Comparison of ENCODE assay signal across 14 cellular contexts in the genomic region with DNA sequence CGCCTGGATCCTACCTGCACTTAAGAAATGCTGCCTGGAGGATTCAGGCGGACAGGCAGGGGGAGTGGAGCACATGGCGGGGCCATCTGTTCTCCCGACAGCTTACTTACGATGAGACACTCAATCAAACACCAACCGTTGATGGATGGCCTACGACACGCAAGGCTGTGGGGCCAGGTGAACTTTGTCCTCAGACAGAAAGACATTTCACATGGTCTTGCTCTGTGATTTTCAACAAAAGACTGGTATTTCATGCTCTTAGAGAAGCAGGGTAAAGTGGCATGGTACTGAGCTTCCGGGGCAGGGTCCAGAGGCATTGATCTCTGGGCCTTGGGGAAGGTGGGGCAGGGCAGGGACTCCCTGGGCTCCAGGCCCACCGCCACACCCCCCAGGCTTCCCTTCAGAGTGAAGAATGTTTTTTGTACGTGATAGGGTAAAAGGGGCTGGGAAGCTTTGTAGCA. TPM values are rescaled to one million over a fixed set of nuclear protein-coding genes. Genes with fewer than 3 reads are reported as not detected.
DNase-seq lines count a peak whose midpoint lies in the region; ATAC-seq and TF ChIP-seq lines count a peak whose summit lies in the region.
"Had no signal": no experiment of that assay in that cellular context is flagged by ENCODE, and none has a peak within 500 bp of the region (broad histone marks: within the 10 kb centered on the region; RNA-seq: fewer than 3 reads in every experiment).

No MANE protein-coding gene starts in this region.

- intact Hi-C loops in posterior vena cava (cut with DNase I), result no loop called here

- no peak overlapping the region for H3K4me3 Mint-ChIP-seq in H9

- peaks cover 0 to 2% of the 10 kb centered on the region in 2 experiments; a peak in 1 of 5 replicates for H3K9me3 Mint-ChIP-seq in H9

- no peak overlapping the region for H3K23ac ChIP-seq in H9 (ENCODE audit: insufficient read length, low read depth, low read length)

- H3T11ph ChIP-seq in H9 (ENCODE audit: low read length), result no peak overlapping the region

- no peaks in the 10 kb centered on the region for H3K4me1 ChIP-seq in H9 (ENCODE audit: insufficient read depth, low read length)
- H3K4me1 ChIP-seq: HAP-1 had no signal

- H3K23me2 ChIP-seq in H9 (ENCODE audit: insufficient read length, low read depth, low read length, poor library complexity, severe bottlenecking), result peaks cover 5% of the 10 kb centered on the region

- no peak overlapping the region for H3K4ac ChIP-seq in H9 (ENCODE audit: low read depth, low read length)

- no peaks in the 10 kb centered on the region for H3K79me1 ChIP-seq in H9 (ENCODE audit: insufficient read depth, low read depth, low read length, poor library complexity, severe bottlenecking)

- no peak overlapping the region for H2BK12ac ChIP-seq in H9 (ENCODE audit: insufficient read length, low read depth, low read length)

- no peak overlapping the region for H3K18ac ChIP-seq in H9 (ENCODE audit: insufficient read length, low read depth, low read length)

- H4K5ac ChIP-seq in H9 (ENCODE audit: insufficient read length, low read depth, low read length), result no peak overlapping the region

- H3K27ac ChIP-seq in H9 (ENCODE audit: insufficient read length, low read depth, low read length), result no peak overlapping the region
- no peak overlapping the region for H3K27ac ChIP-seq in substantia nigra (ENCODE audit: low read depth, low read length, poor library complexity, severe bottlenecking)

- H4K20me1 ChIP-seq in H9 (ENCODE audit: control insufficient read depth, insufficient read depth, insufficient read length), result no peaks in the 10 kb centered on the region

- peaks cover 50% of the 10 kb centered on the region for H3K27me3 Mint-ChIP-seq in H9 (ENCODE audit: low read depth)

- H3K27ac Mint-ChIP-seq in H9, result no peak overlapping the region

- H3K56ac ChIP-seq in H9 (ENCODE audit: insufficient read length, low read depth, low read length), result no peak overlapping the region

- H2AFZ ChIP-seq in H9 (ENCODE audit: low read length), result no peak overlapping the region

- no peak overlapping the region for H2BK5ac ChIP-seq in H9 (ENCODE audit: insufficient read length, low read length)

- H3K4me2 ChIP-seq in H9 (ENCODE audit: insufficient read depth, insufficient read length, low read length), result no peak overlapping the region

- H3K4me1 Mint-ChIP-seq in H9, result peaks cover 14 to 18% of the 10 kb centered on the region in 2 experiments

- no peak overlapping the region for H3K9ac ChIP-seq in H9 (ENCODE audit: extremely low read depth, insufficient read length, low read length)

- no peak overlapping the region for H2AK5ac ChIP-seq in H9 (ENCODE audit: insufficient read length, low read length)

- peak; percentile 7 for DNase-seq in H9
- peak; percentile 80 to 96 for DNase-seq in NCI-H524 (lab: John Stamatoyannopoulos, UW)
- peak; percentile 40 for DNase-seq in ecto neural progenitor cell (ENCODE audit: low spot score)
- peak; percentile 43 for DNase-seq in posterior vena cava (ENCODE audit: low spot score)
- DNase-seq in substantia nigra (lab: John Stamatoyannopoulos, UW), result no peak
- no peak for DNase-seq in C1 segment of cervical spinal cord (lab: John Stamatoyannopoulos, UW)
- DNase-seq: DMS153, IMR-90, NCI-H1417, NCI-H446 had no signal

- no peak overlapping the region for H4K8ac ChIP-seq in H9 (replicated peaks; ENCODE audit: insufficient read length, low read depth, low read length)

- no peak overlapping the region for H2BK120ac ChIP-seq in H9 (ENCODE audit: low read depth, low read length, poor library complexity, severe bottlenecking)

- TF ChIP-seq CTCF in H9 (conservative IDR thresholded peaks at IDR 0.05), result no peak

- no peaks in the 10 kb centered on the region; a peak in 1 of 7 replicates for H3K36me3 Mint-ChIP-seq in H9 (ENCODE audit: insufficient read depth in 1 of 3, low read depth in 3 of 3)

- ATAC-seq in HG03342 (IDR thresholded peaks at IDR 0.05; ENCODE audit: unreplicated experiment) (no peak), GM19463 (IDR thresholded peaks at IDR 0.05; ENCODE audit: unreplicated experiment) (no peak)

- no peak overlapping the region for H2BK15ac ChIP-seq in H9 (ENCODE audit: low read depth, low read length)

- H3K27me3 ChIP-seq in H9 (ENCODE audit: insufficient read depth, low read length), result no peaks in the 10 kb centered on the region; the same call in 1 of the 2 replicates

- no peak overlapping the region for H4K91ac ChIP-seq in H9 (ENCODE audit: insufficient read length, low read depth, low read length)

- no peaks in the 10 kb centered on the region for H3K79me2 ChIP-seq in H9 (ENCODE audit: insufficient read depth, low read length)

- H3K9me3 ChIP-seq in H9 (ENCODE audit: control insufficient read depth, low read depth, low read length), result no peaks in the 10 kb centered on the region
- H3K9me3 ChIP-seq: HAP-1 had no signal

- no peak overlapping the region for H3K14ac ChIP-seq in H9 (ENCODE audit: insufficient read depth, low read length)

- WGBS in H9 (ENCODE audit: extremely low coverage, insufficient read length, low lambda C conversion rate), result no CpG with 5 or more reads among the region's 11 CpGs

- H2BK20ac ChIP-seq in H9 (ENCODE audit: low read depth, low read length, poor library complexity, severe bottlenecking), result no peak overlapping the region

RNA-seq across cellular contexts. Expression of a gene that starts 9.1 kb away (rescaled TPM):
- total RNA-seq in H9 (2021) (34.1 and 36.8 TPM in 2 replicates), posterior vena cava (10 to 100 TPM; 29.2 to 38.2 TPM)
- total RNA-seq: LHCN-M2 had no signal

Comparison
In these comparisons a context has a peak if more than half of its experiments do, and no peak if none do; other contexts are left out.
1. DNase-seq: peak in H9 (single experiment), NCI-H524 (2 of 2), ecto neural progenitor cell (single experiment) and posterior vena cava (single experiment); none in substantia nigra (0 of 49) and C1 segment of cervical spinal cord (0 of 14).